In genomic region chr6:170178266-170178560, GRCh38 we compare ENCODE assay signal across 21 cellular contexts.
A peak's percentile ranks its signal among the peaks of the same experiment; 100 is the strongest.
DNase-seq lines count a peak whose midpoint lies in the region; ATAC-seq and TF ChIP-seq lines count a peak whose summit lies in the region.
"Had no signal": no experiment of that assay in that cellular context is flagged by ENCODE, and none has a peak within 500 bp of the region (broad histone marks: within the 10 kb centered on the region; RNA-seq: fewer than 3 reads in every experiment).

No MANE protein-coding gene starts in this region.

- dilution Hi-C loops in mammary epithelial cell (cut with HindIII; ENCODE audit: low sequenced_read_pairs), result no loop called here

- H2AFZ ChIP-seq in mammary epithelial cell (ENCODE audit: low read depth, low read length), result no peak overlapping the region

- CTCF ChIA-PET in MCF 10A (lab: Yijun Ruan, JAX), result interaction anchor here (1.4 kb wide), 1 partner anchor 114 kb away, joined by 4 read pairs; no protein-coding TSS in a partner anchor
- CTCF ChIA-PET in mammary epithelial cell (lab: Charles Lee; ENCODE audit: low non-redundant PET), result no interaction called here

- no peak overlapping the region for H3K4me3 Mint-ChIP-seq in MCF 10A (ENCODE audit: unreplicated experiment)

- H3K9me3 ChIP-seq in mammary epithelial cell (replicated peaks; ENCODE audit: insufficient read depth, low read length) (peaks cover 17% of the 10 kb centered on the region), RWPE2 (ENCODE audit: severe bottlenecking) (no peaks in the 10 kb centered on the region), mucosa of rectum (ENCODE audit: control insufficient read depth in 2 of 2, low read length in 2 of 2) (no peaks in the 10 kb centered on the region), suprapubic skin (no peaks in the 10 kb centered on the region)
- H3K9me3 ChIP-seq: gastroesophageal sphincter, neutrophil, right atrium auricular region, tibial artery had no signal

- no peaks in the 10 kb centered on the region for H4K20me1 ChIP-seq in mammary epithelial cell (ENCODE audit: insufficient read depth, low read length)

- H3K4me2 ChIP-seq in mammary epithelial cell (ENCODE audit: insufficient read depth, low read depth, low read length), result no peak overlapping the region

- peak overlapping the region; percentile 83 for H3K27ac Mint-ChIP-seq in MCF 10A (ENCODE audit: low read depth, unreplicated experiment)

- DNase-seq in MCF 10A (ENCODE audit: unreplicated experiment) (no peak), mammary epithelial cell (no peak), RWPE2 (ENCODE audit: low spot score) (no peak), suprapubic skin (ENCODE audit: low spot score in 2 of 2) (no peak), NCI-H2171 treated with DMSO at 0.1 percent for 48 hours (lab: John Stamatoyannopoulos, UW) (no peak), 8988T (no peak)
- DNase-seq: activated CD8-positive, alpha-beta memory T cell treated with anti-CD3 and anti-CD28 coated beads, Interleukin-2, amount 50 U/mL, for 48 hours; activated gamma-delta T cell; amniotic stem cell; erythroblast; kidney glomerular epithelial cell; NCI-H1048; NK-92 treated with Interleukin-12 subunit alpha and Interleukin-12 subunit beta, amount 100 ng/mL, for 24 hours; stimulated activated naive B cell treated with anti-CD40 and anti-IgM and Interleukin-4, amounts not matched to agents 10 μg/mL and 1 μg/mL and 100 μg/mL, for 72 hours; tibial artery had no signal

- TF ChIP-seq CTCF in MCF 10A (IDR thresholded peaks at IDR 0.05; ENCODE audit: unreplicated experiment) (no peak), mammary epithelial cell (conservative IDR thresholded peaks at IDR 0.05 in 1 of 2, IDR thresholded peaks at IDR 0.05 in 1 of 2; ENCODE audit: extremely low read depth in 1 of 2, insufficient read depth in 1 of 2, low read depth in 1 of 2, low read length in 2 of 2) (no peak), RWPE2 (IDR thresholded peaks at IDR 0.05; ENCODE audit: poor library complexity, severe bottlenecking) (no peak), suprapubic skin (IDR thresholded peaks at IDR 0.05) (no peak)

- intact Hi-C loops in MCF 10A (cut with micrococcal nuclease) (loop anchor here (10.0 kb wide), 2 partner anchors 117 to 337 kb away; partner anchors contain the start of gene DLL1), mammary epithelial cell (cut with micrococcal nuclease) (loop anchor here (2.0 to 10.0 kb wide), 3 partner anchors 55 to 203 kb away; partner anchors contain the start of gene DLL1)

- peaks cover 17% of the 10 kb centered on the region for H3K4me1 ChIP-seq in mammary epithelial cell (ENCODE audit: insufficient read depth, low read length)
- H3K4me1 ChIP-seq in RWPE2 (ENCODE audit: insufficient read depth, poor library complexity, severe bottlenecking), result peaks cover 29% of the 10 kb centered on the region
- no peaks in the 10 kb centered on the region for H3K4me1 ChIP-seq in mucosa of rectum (ENCODE audit: control insufficient read depth in 2 of 2, insufficient read depth in 2 of 2, low read length in 2 of 2)
- H3K4me1 ChIP-seq in suprapubic skin, result peaks cover 28% of the 10 kb centered on the region
- H3K4me1 ChIP-seq: gastroesophageal sphincter, tibial artery had no signal

- H3K27ac ChIP-seq in mammary epithelial cell (ENCODE audit: insufficient read depth, low read depth, low read length) (no peak overlapping the region), RWPE2 (ENCODE audit: poor library complexity, severe bottlenecking) (peak overlapping the region; percentile 94), mucosa of rectum (ENCODE audit: low read depth in 2 of 2, low read length in 2 of 2) (peak overlapping the region; percentile 56 to 59), suprapubic skin (peak overlapping the region; percentile 63)
- H3K27ac ChIP-seq: gastroesophageal sphincter, neutrophil, right atrium auricular region, tibial artery had no signal

- BruUV-seq in MCF 10A (replicated peaks; lab: Mats Ljungman, UMichigan) (no TSS peak), mammary epithelial cell (replicated peaks; lab: Mats Ljungman, UMichigan) (no TSS peak)

- WGBS in mammary epithelial cell (ENCODE audit: low coverage, missing lambda C conversion rate), result 70% methylated on average over 2 of the region's 4 CpGs
- 37% methylated on average over 4 of the region's 4 CpGs for WGBS in suprapubic skin

- H3K9me3 Mint-ChIP-seq in MCF 10A (ENCODE audit: unreplicated experiment), result peaks cover 2% of the 10 kb centered on the region

- no peaks in the 10 kb centered on the region for H3K79me2 ChIP-seq in mammary epithelial cell (ENCODE audit: insufficient read depth, low read length)

- no peak overlapping the region for H3K9ac ChIP-seq in mammary epithelial cell (ENCODE audit: insufficient read depth, low read length)
- H3K9ac ChIP-seq in mucosa of rectum (ENCODE audit: low read depth in 1 of 2, low read length in 2 of 2), result peak overlapping the region in 1 of 2 donors; percentile 28

- H3K4me3 ChIP-seq in mammary epithelial cell (replicated peaks in 1 of 3; ENCODE audit: insufficient read depth in 1 of 3, low read depth in 2 of 3, low read length in 3 of 3) (no peak overlapping the region), RWPE2 (ENCODE audit: severe bottlenecking) (no peak overlapping the region), mucosa of rectum (ENCODE audit: low read length in 2 of 2) (no peak overlapping the region), suprapubic skin (no peak overlapping the region)
- H3K4me3 ChIP-seq: dorsolateral prefrontal cortex, gastroesophageal sphincter, right atrium auricular region, tibial artery had no signal

- in situ Hi-C loops in mammary epithelial cell (cut with MboI; ENCODE audit: low sequenced_read_pairs in 2 of 2), result no loop called here

- H3K27me3 Mint-ChIP-seq in MCF 10A (ENCODE audit: insufficient read depth, unreplicated experiment), result peaks cover 28% of the 10 kb centered on the region

- POLR2A ChIA-PET in MCF 10A (lab: Yijun Ruan, JAX), result interaction anchor here (0.7 to 3.9 kb wide), 3 partner anchors 46 to 155 kb away, joined by 3 to 43 read pairs (median 9); no protein-coding TSS in a partner anchor

- peak; percentile 26 for ATAC-seq in RWPE2 (ENCODE audit: low read depth)
- no peak for ATAC-seq in HG02763 (IDR thresholded peaks at IDR 0.05; ENCODE audit: unreplicated experiment)
- ATAC-seq: gastroesophageal sphincter; stimulated activated naive B cell treated with anti-CD40 and anti-IgM and Interleukin-4, amounts not matched to agents 10 μg/mL and 1 μg/mL and 100 μg/mL, for 72 hours had no signal

- no peak for TF ChIP-seq EP300 in suprapubic skin (IDR thresholded peaks at IDR 0.05)

- H3K27me3 ChIP-seq in mammary epithelial cell (ENCODE audit: insufficient read depth, low read length), result no peaks in the 10 kb centered on the region
- no peaks in the 10 kb centered on the region for H3K27me3 ChIP-seq in RWPE2 (ENCODE audit: insufficient read depth, poor library complexity, severe bottlenecking)
- H3K27me3 ChIP-seq in mucosa of rectum (ENCODE audit: control insufficient read depth in 2 of 2, insufficient read depth in 2 of 2, low read length in 2 of 2), result no peaks in the 10 kb centered on the region
- peaks cover 12% of the 10 kb centered on the region for H3K27me3 ChIP-seq in suprapubic skin
- H3K27me3 ChIP-seq: dorsolateral prefrontal cortex, neutrophil, right atrium auricular region had no signal

- no peak for TF ChIP-seq POLR2A in suprapubic skin (IDR thresholded peaks at IDR 0.05)

- H3K4me1 Mint-ChIP-seq in MCF 10A (ENCODE audit: insufficient read depth, unreplicated experiment), result peaks cover 13% of the 10 kb centered on the region

- H3K36me3 ChIP-seq in mammary epithelial cell (ENCODE audit: insufficient read depth, low read length) (no peaks in the 10 kb centered on the region), RWPE2 (ENCODE audit: low read depth) (no peaks in the 10 kb centered on the region), mucosa of rectum (ENCODE audit: control insufficient read depth in 2 of 2, insufficient read depth in 2 of 2, low read length in 2 of 2) (no peaks in the 10 kb centered on the region), suprapubic skin (no peaks in the 10 kb centered on the region)
- H3K36me3 ChIP-seq: gastroesophageal sphincter, neutrophil, right atrium auricular region, tibial artery had no signal

- peaks cover 10% of the 10 kb centered on the region for H3K36me3 Mint-ChIP-seq in MCF 10A (ENCODE audit: insufficient read depth, unreplicated experiment)
